ENCODE assay signal across 1 cellular context in genomic region chr16:47990676-47991075, GRCh38.
TF ChIP-seq lines count a peak whose summit lies in the region.

No MANE protein-coding gene starts in this region.

TF ChIP-seq in K562, 482 proteins besides CTCF, POLR2A, EP300 and RAD21 (continued from another document):
- no peak for TF ChIP-seq ZNF511 (CRISPR knock-in tag; IDR thresholded peaks at IDR 0.05)
- TF ChIP-seq FOSL1 (tag; conservative IDR thresholded peaks at IDR 0.05): 0 out of 2 replicates have a peak, but pooled peaks have one; percentile 18
- no peak for TF ChIP-seq BACH1 (tag; IDR thresholded peaks at IDR 0.05)
- TF ChIP-seq NFE2 (IDR thresholded peaks at IDR 0.05; ENCODE audit: low read depth): peak; percentile 36; the same call in 1 of the 2 replicates
- 0 out of 2 replicates have a peak, but pooled peaks have one; percentile 7 for TF ChIP-seq JUND (IDR thresholded peaks at IDR 0.05; ENCODE audit: borderline replicate concordance, low read depth, low read length)
- no peak for TF ChIP-seq JUND (tag; IDR thresholded peaks at IDR 0.05; ENCODE audit: borderline replicate concordance, low read depth, low read length)
- no peak for TF ChIP-seq HNRNPLL (IDR thresholded peaks at IDR 0.05; ENCODE audit: low read depth, low read length, poor library complexity, severe bottlenecking)
